In genomic region chr7:1666779-1667565, GRCh38 we compare ENCODE assay signal across 8 cellular contexts. TPM values are rescaled to one million over a fixed set of nuclear protein-coding genes. Genes with fewer than 3 reads are reported as not detected.
DNase-seq lines count a peak whose midpoint lies in the region; ATAC-seq and TF ChIP-seq lines count a peak whose summit lies in the region.

No MANE protein-coding gene starts in this region.

- TF ChIP-seq EP300 in suprapubic skin (IDR thresholded peaks at IDR 0.05), result no peak

- no peaks in the 10 kb centered on the region for H3K36me3 ChIP-seq in kidney epithelial cell (ENCODE audit: control insufficient read depth, insufficient read depth, low read length)
- H3K36me3 ChIP-seq in suprapubic skin, result no peaks in the 10 kb centered on the region

- in situ Hi-C loops in astrocyte of the spinal cord (cut with HindIII; ENCODE audit: low sequenced_read_pairs), result no loop called here

- no peak for TF ChIP-seq POLR2A in suprapubic skin (IDR thresholded peaks at IDR 0.05)

- WGBS in suprapubic skin, result 0% methylated on average over 13 of the region's 79 CpGs

- peak overlapping the region; percentile 30 for H3K4me3 ChIP-seq in astrocyte of the spinal cord (ENCODE audit: low read depth, low read length)
- peak overlapping the region; percentile 6 for H3K4me3 ChIP-seq in kidney epithelial cell (ENCODE audit: low read depth, low read length)
- peak overlapping the region; percentile 58 for H3K4me3 ChIP-seq in suprapubic skin

- DNase-seq in NCI-H510A treated with DMSO at 0.1 percent for 48 hours (lab: John Stamatoyannopoulos, UW) (peak; percentile 27), NCI-H510A (lab: John Stamatoyannopoulos, UW) (no peak), astrocyte of the spinal cord (ENCODE audit: low read depth, low spot score) (no peak), kidney epithelial cell (ENCODE audit: low read depth) (no peak), suprapubic skin (ENCODE audit: low spot score in 2 of 2) (peak; percentile 58 to 74), NCI-H1048 (lab: John Stamatoyannopoulos, UW) (no peak), NCI-H2107 (lab: John Stamatoyannopoulos, UW) (no peak)

- H3K27me3 ChIP-seq in kidney epithelial cell (ENCODE audit: control insufficient read depth, insufficient read depth, low read length) (peaks cover 88% of the 10 kb centered on the region), suprapubic skin (peaks cover 91% of the 10 kb centered on the region)

- H3K27ac ChIP-seq in suprapubic skin, result no peak overlapping the region

- no peak for ATAC-seq in HG02973 (IDR thresholded peaks at IDR 0.05; ENCODE audit: unreplicated experiment)

- no peaks in the 10 kb centered on the region for H3K9me3 ChIP-seq in suprapubic skin

- TF ChIP-seq CTCF in astrocyte of the spinal cord (IDR thresholded peaks at IDR 0.05; ENCODE audit: low read depth, low read length), result no peak
- TF ChIP-seq CTCF in kidney epithelial cell (IDR thresholded peaks at IDR 0.05; ENCODE audit: insufficient read depth, low read length, poor library complexity, severe bottlenecking), result no peak
- no peak for TF ChIP-seq CTCF in suprapubic skin (IDR thresholded peaks at IDR 0.05)

- peaks cover 74% of the 10 kb centered on the region for H3K4me1 ChIP-seq in suprapubic skin

RNA-seq across cellular contexts. Expression of gene ELFN1, which starts 3.1 kb away (rescaled TPM):
- 0.55 and 0.71 TPM in 2 replicates for total RNA-seq in kidney epithelial cell
- 1 to 10 TPM; 1.4 to 2.5 (median 1.9) TPM for total RNA-seq in suprapubic skin

Comparison
In these comparisons a context has a peak if more than half of its experiments do, and no peak if none do; other contexts are left out.
1. DNase-seq: peak in NCI-H510A treated with DMSO at 0.1 percent for 48 hours (single experiment) and suprapubic skin (2 of 2); none in NCI-H510A (single experiment), astrocyte of the spinal cord (single experiment), kidney epithelial cell (single experiment), NCI-H1048 (single experiment) and NCI-H2107 (single experiment).
2. H3K4me3 ChIP-seq: peak in every context shown above with its lines; median percentile 58 in suprapubic skin; 30 in astrocyte of the spinal cord; 6 in kidney epithelial cell.